Comparison of ENCODE assay signal across 32 cellular contexts in the genomic region with DNA sequence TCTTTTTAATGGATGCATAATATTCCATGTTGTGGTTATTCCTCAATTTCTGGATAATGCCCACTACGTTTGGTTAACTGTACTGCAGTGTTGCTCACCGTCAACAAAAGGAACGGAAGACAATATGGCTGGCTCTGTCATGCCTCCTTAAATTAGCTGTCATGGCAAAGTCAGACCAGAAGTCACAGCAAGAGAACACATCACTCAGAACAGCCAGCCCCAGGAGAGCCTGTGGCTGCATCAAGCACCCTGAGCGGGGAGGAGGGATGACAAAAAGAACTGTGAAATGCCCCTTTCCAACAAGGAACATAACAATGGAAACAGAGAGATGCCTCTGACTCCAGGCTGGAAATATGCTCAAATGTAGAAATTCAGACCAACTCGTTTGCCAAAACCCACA.
"Had no signal": no experiment of that assay in that cellular context is flagged by ENCODE, and none has a peak within 500 bp of the region (broad histone marks: within the 10 kb centered on the region; RNA-seq: fewer than 3 reads in every experiment).

No MANE protein-coding gene starts in this region.

- H3K9me3 Mint-ChIP-seq: activated CD4-positive, alpha-beta T cell treated with anti-CD3 and anti-CD28 coated beads, Interleukin-2, amount 10 ng/mL, durations not matched to agents 24 days and 14 days; activated CD8-positive, alpha-beta T cell treated with anti-CD3 and anti-CD28 coated beads for 36 hours; activated naive CD4-positive, alpha-beta T cell treated with anti-CD3 and anti-CD28 coated beads, Interleukin-2, amount 50 U/mL, for 24 hours; activated naive CD8-positive, alpha-beta T cell treated with anti-CD3 and anti-CD28 coated beads, Interleukin-2, amount 10 ng/mL, durations not matched to agents 7 days and 5 days; activated naive CD8-positive, alpha-beta T cell treated with anti-CD3 and anti-CD28 coated beads, Interleukin-2, amount 50 U/mL, for 24 hours had no signal

- H3K27ac Mint-ChIP-seq: activated B cell treated with CpG ODN at 0.5 μM for 24 hours; activated CD4-positive, alpha-beta memory T cell treated with anti-CD3 and anti-CD28 coated beads for 36 hours; activated CD4-positive, alpha-beta T cell treated with anti-CD3 and anti-CD28 coated beads, Interleukin-2, amount 10 ng/mL, durations not matched to agents 24 days and 14 days; activated CD8-positive, alpha-beta T cell treated with anti-CD3 and anti-CD28 coated beads for 36 hours; activated naive CD4-positive, alpha-beta T cell treated with anti-CD3 and anti-CD28 coated beads, Interleukin-2, amount 10 ng/mL, durations not matched to agents 7 days and 5 days; activated naive CD4-positive, alpha-beta T cell treated with anti-CD3 and anti-CD28 coated beads, Interleukin-2, amount 50 U/mL, for 24 hours; activated naive CD8-positive, alpha-beta T cell; activated naive CD8-positive, alpha-beta T cell treated with anti-CD3 and anti-CD28 coated beads, Interleukin-2, amount 10 ng/mL, durations not matched to agents 7 days and 5 days; activated naive CD8-positive, alpha-beta T cell treated with anti-CD3 and anti-CD28 coated beads, Interleukin-2, amount 50 U/mL, for 24 hours; activated T-helper 2 cell treated with anti-CD3 and anti-CD28 coated beads, Interferon-gamma antibody, Interleukin-2, Interleukin-4, amounts not matched to agents 10 μg/mL and 5 μg/mL and 100 μg/mL, durations not matched to agents 14 hours and 24 hours and 36 hours; brain; T-cell; T-helper 2 cell treated with Interferon-gamma antibody and Interleukin-4, amounts not matched to agents 5 μg/mL and 100 μg/mL, for 36 hours had no signal

- H3K4me1 Mint-ChIP-seq: activated B cell treated with CpG ODN at 0.5 μM for 24 hours; activated CD4-positive, alpha-beta T cell treated with anti-CD3 and anti-CD28 coated beads, Interleukin-2, amount 10 ng/mL, durations not matched to agents 24 days and 14 days; activated naive CD4-positive, alpha-beta T cell treated with anti-CD3 and anti-CD28 coated beads, Interleukin-2, amount 10 ng/mL, durations not matched to agents 7 days and 5 days; activated naive CD4-positive, alpha-beta T cell treated with anti-CD3 and anti-CD28 coated beads, Interleukin-2, amount 50 U/mL, for 24 hours; activated naive CD8-positive, alpha-beta T cell treated with anti-CD3 and anti-CD28 coated beads, Interleukin-2, amount 10 ng/mL, durations not matched to agents 7 days and 5 days; activated naive CD8-positive, alpha-beta T cell treated with anti-CD3 and anti-CD28 coated beads, Interleukin-2, amount 50 U/mL, for 24 hours; brain; T-cell had no signal

- ATAC-seq: activated CD8-positive, alpha-beta T cell treated with anti-CD3 and anti-CD28 coated beads for 36 hours; activated naive CD8-positive, alpha-beta T cell treated with anti-CD3 and anti-CD28 coated beads, Interleukin-2, amount 50 U/mL, for 24 hours; T-cell had no signal

- DNase-seq: activated B cell treated with CpG ODN at 0.5 μM for 24 hours; activated CD4-positive, alpha-beta memory T cell treated with anti-CD3 and anti-CD28 coated beads for 36 hours; activated CD4-positive, alpha-beta T cell treated with anti-CD3 and anti-CD28 coated beads for 4 hours; activated CD4-positive, alpha-beta T cell treated with anti-CD3 and anti-CD28 coated beads, Interleukin-2, amount 10 ng/mL, durations not matched to agents 24 days and 14 days; activated CD4-positive, alpha-beta T cell treated with anti-CD3 and anti-CD28 coated beads, Interleukin-2, amount 50 U/mL, for 1 hour; activated CD4-positive, alpha-beta T cell treated with anti-CD3 and anti-CD28 coated beads, Interleukin-2, amount 50 U/mL, for 4 hours; activated CD4-positive, CD25-positive, alpha-beta regulatory T cell treated with anti-CD3 and anti-CD28 coated beads, Interleukin-2, amount 50 U/mL, for 72 hours; activated CD8-positive, alpha-beta memory T cell treated with anti-CD3 and anti-CD28 coated beads, Interleukin-2, amount 50 U/mL, for 4 hours; activated CD8-positive, alpha-beta T cell treated with anti-CD3 and anti-CD28 coated beads for 36 hours; activated effector memory CD4-positive, alpha-beta T cell treated with Interleukin-2 at 50 U/mL for 16 hours; activated gamma-delta T cell; activated naive CD4-positive, alpha-beta T cell treated with anti-CD3 and anti-CD28 coated beads, Interleukin-2, amount 10 ng/mL, durations not matched to agents 7 days and 5 days; activated naive CD4-positive, alpha-beta T cell treated with Interleukin-2 at 50 U/mL for 16 hours; activated naive CD8-positive, alpha-beta T cell treated with anti-CD3 and anti-CD28 coated beads, Interleukin-2, amount 10 ng/mL, durations not matched to agents 7 days and 5 days; activated naive CD8-positive, alpha-beta T cell treated with anti-CD3 and anti-CD28 coated beads, Interleukin-2, amount 50 U/mL, for 24 hours; activated T-cell treated with anti-CD3 and anti-CD28 coated beads for 4 hours; activated T-cell treated with anti-CD3 and anti-CD28 coated beads, Interleukin-2, amount 50 U/mL, for 1 hour; activated T-cell treated with anti-CD3 and anti-CD28 coated beads, Interleukin-2, amount 50 U/mL, for 48 hours; amygdala; anterior cingulate cortex; central memory CD4-positive, alpha-beta T cell; T-cell; T-helper 2 cell; T-helper 9 cell had no signal

- H3K27me3 Mint-ChIP-seq: activated B cell treated with CpG ODN at 0.5 μM for 24 hours; activated CD4-positive, alpha-beta memory T cell treated with anti-CD3 and anti-CD28 coated beads for 36 hours; activated CD4-positive, alpha-beta T cell treated with anti-CD3 and anti-CD28 coated beads, Interleukin-2, amount 10 ng/mL, durations not matched to agents 24 days and 14 days; activated CD8-positive, alpha-beta T cell treated with anti-CD3 and anti-CD28 coated beads for 36 hours; activated naive CD4-positive, alpha-beta T cell treated with anti-CD3 and anti-CD28 coated beads, Interleukin-2, amount 10 ng/mL, durations not matched to agents 7 days and 5 days; activated naive CD4-positive, alpha-beta T cell treated with anti-CD3 and anti-CD28 coated beads, Interleukin-2, amount 50 U/mL, for 24 hours; activated naive CD8-positive, alpha-beta T cell; activated naive CD8-positive, alpha-beta T cell treated with anti-CD3 and anti-CD28 coated beads, Interleukin-2, amount 10 ng/mL, durations not matched to agents 7 days and 5 days had no signal

- H3K27me3 ChIP-seq: ascending aorta, cardiac muscle cell had no signal

- H3K4me3 Mint-ChIP-seq: activated B cell treated with CpG ODN at 0.5 μM for 24 hours; activated CD4-positive, alpha-beta memory T cell treated with anti-CD3 and anti-CD28 coated beads for 36 hours; activated CD4-positive, alpha-beta T cell treated with anti-CD3 and anti-CD28 coated beads, Interleukin-2, amount 10 ng/mL, durations not matched to agents 24 days and 14 days; activated CD8-positive, alpha-beta T cell treated with anti-CD3 and anti-CD28 coated beads for 36 hours; activated naive CD4-positive, alpha-beta T cell treated with anti-CD3 and anti-CD28 coated beads, Interleukin-2, amount 10 ng/mL, durations not matched to agents 7 days and 5 days; activated naive CD4-positive, alpha-beta T cell treated with anti-CD3 and anti-CD28 coated beads, Interleukin-2, amount 50 U/mL, for 24 hours; activated naive CD8-positive, alpha-beta T cell; activated naive CD8-positive, alpha-beta T cell treated with anti-CD3 and anti-CD28 coated beads, Interleukin-2, amount 10 ng/mL, durations not matched to agents 7 days and 5 days; activated naive CD8-positive, alpha-beta T cell treated with anti-CD3 and anti-CD28 coated beads, Interleukin-2, amount 50 U/mL, for 24 hours; brain; T-cell; T-helper 2 cell treated with Interferon-gamma antibody and Interleukin-4, amounts not matched to agents 5 μg/mL and 100 μg/mL, for 36 hours had no signal

- H3K4me3 ChIP-seq: ascending aorta, cardiac muscle cell had no signal

- H3K4me1 ChIP-seq: ascending aorta had no signal

- H3K27ac ChIP-seq: ascending aorta, cardiac muscle cell, VCaP had no signal

- H3K36me3 ChIP-seq: ascending aorta, cardiac muscle cell had no signal

- H3K36me3 Mint-ChIP-seq: activated CD4-positive, alpha-beta memory T cell treated with anti-CD3 and anti-CD28 coated beads for 36 hours; activated naive CD4-positive, alpha-beta T cell treated with anti-CD3 and anti-CD28 coated beads, Interleukin-2, amount 10 ng/mL, durations not matched to agents 7 days and 5 days; activated naive CD4-positive, alpha-beta T cell treated with anti-CD3 and anti-CD28 coated beads, Interleukin-2, amount 50 U/mL, for 24 hours; activated naive CD8-positive, alpha-beta T cell; activated naive CD8-positive, alpha-beta T cell treated with anti-CD3 and anti-CD28 coated beads, Interleukin-2, amount 10 ng/mL, durations not matched to agents 7 days and 5 days; brain; T-cell had no signal

- H3K9me3 ChIP-seq: ascending aorta had no signal
